ENCODE assay signal across 8 cellular contexts in the genomic region with DNA sequence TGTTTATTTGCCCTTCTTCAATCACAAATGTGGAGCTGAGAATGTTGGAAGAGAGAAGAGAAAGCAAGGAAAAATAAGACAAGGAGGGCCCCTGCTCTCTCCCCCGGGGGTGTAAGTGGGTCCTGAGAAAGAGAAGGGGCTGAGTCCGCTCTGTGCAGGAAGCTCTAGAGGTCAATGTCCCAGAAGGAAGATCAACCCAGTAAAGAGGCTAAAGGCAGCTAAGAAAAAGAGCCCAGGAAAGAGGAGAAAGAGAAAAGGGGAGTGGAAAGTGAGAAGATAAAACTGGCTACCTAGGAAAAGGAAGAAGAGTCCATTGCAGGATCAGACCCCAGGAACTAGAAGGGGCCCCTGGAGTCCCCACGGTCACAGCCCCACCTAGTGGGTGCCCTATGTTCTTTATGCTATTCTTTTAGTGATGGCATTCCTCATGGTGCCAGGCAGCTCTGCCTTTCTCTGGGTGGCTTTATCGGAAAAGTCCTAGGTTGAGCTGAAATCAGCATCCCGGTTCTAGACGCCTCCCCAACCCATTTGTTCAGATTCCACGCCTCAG.
A peak's percentile ranks its signal among the peaks of the same experiment; 100 is the strongest.
DNase-seq lines count a peak whose midpoint lies in the region; ATAC-seq and TF ChIP-seq lines count a peak whose summit lies in the region.

No MANE protein-coding gene starts in this region.

- no peaks in the 10 kb centered on the region for H3K27me3 ChIP-seq in BLaER1 treated with 17β-estradiol and CSF1 and Interleukin-3, amounts not matched to agents 10 nM and 100 nM
- H3K27me3 ChIP-seq in kidney epithelial cell (ENCODE audit: control insufficient read depth, insufficient read depth, low read length), result no peaks in the 10 kb centered on the region

- H3K4me3 ChIP-seq in BLaER1 treated with 17β-estradiol and CSF1 and Interleukin-3, amounts not matched to agents 10 nM and 100 nM, result no peak overlapping the region
- H3K4me3 ChIP-seq in cardiac fibroblast (replicated peaks in 1 of 2; ENCODE audit: low read depth in 2 of 2, low read length in 2 of 2), result peak overlapping the region in 1 of 2 donors; percentile 30
- H3K4me3 ChIP-seq in kidney epithelial cell (ENCODE audit: low read depth, low read length), result peak overlapping the region; percentile 0

- TF ChIP-seq CTCF in cardiac fibroblast (IDR thresholded peaks at IDR 0.05; ENCODE audit: low read depth, low read length) (peak; percentile 70), kidney epithelial cell (IDR thresholded peaks at IDR 0.05; ENCODE audit: insufficient read depth, low read length, poor library complexity, severe bottlenecking) (peak; percentile 65)

- ATAC-seq in GM21528 (IDR thresholded peaks at IDR 0.05; ENCODE audit: low FRiP score, unreplicated experiment) (peak; percentile 51), HG03520 (IDR thresholded peaks at IDR 0.05; ENCODE audit: unreplicated experiment) (no peak)

- H3K9me3 ChIP-seq in BLaER1 treated with 17β-estradiol and CSF1 and Interleukin-3, amounts not matched to agents 10 nM and 100 nM (replicated peaks in 1 of 11), result peaks cover 0 to 6% (median 0%) of the 10 kb centered on the region in 11 experiments; a peak in 4 of 22 replicates

- no peaks in the 10 kb centered on the region for H3K36me3 ChIP-seq in BLaER1 treated with 17β-estradiol and CSF1 and Interleukin-3, amounts not matched to agents 10 nM and 100 nM
- H3K36me3 ChIP-seq in kidney epithelial cell (ENCODE audit: control insufficient read depth, insufficient read depth, low read length), result no peaks in the 10 kb centered on the region

- H3K27ac ChIP-seq in BLaER1 treated with 17β-estradiol and CSF1 and Interleukin-3, amounts not matched to agents 10 nM and 100 nM, result peak overlapping the region in 5 of 11 experiments; percentile 1 to 49 (median 37); a peak in 6 of 22 replicates

- no peaks in the 10 kb centered on the region for H4K20me1 ChIP-seq in BLaER1 treated with 17β-estradiol and CSF1 and Interleukin-3, amounts not matched to agents 10 nM and 100 nM

- H3K4me2 ChIP-seq in BLaER1 treated with 17β-estradiol and CSF1 and Interleukin-3, amounts not matched to agents 10 nM and 100 nM, result peak overlapping the region; percentile 17 to 84 (median 53)

- H3K4me1 ChIP-seq in BLaER1 treated with 17β-estradiol and CSF1 and Interleukin-3, amounts not matched to agents 10 nM and 100 nM, result peaks cover 15 to 41% (median 21%) of the 10 kb centered on the region in 10 experiments

- H3K9ac ChIP-seq in BLaER1 treated with 17β-estradiol and CSF1 and Interleukin-3, amounts not matched to agents 10 nM and 100 nM, result no peak overlapping the region; a peak in 3 of 22 replicates

- DNase-seq in NCI-H2196 treated with DMSO at 0.1 percent for 48 hours (lab: John Stamatoyannopoulos, UW; ENCODE audit: unreplicated experiment) (peak; percentile 36), cardiac fibroblast (ENCODE audit: low read depth in 2 of 2) (peak; percentile 69 to 78), kidney epithelial cell (ENCODE audit: low read depth) (no peak), superior temporal gyrus (ENCODE audit: extremely low spot score) (peak; percentile 80)
- DNase-seq in activated CD8-positive, alpha-beta memory T cell treated with anti-CD3 and anti-CD28 coated beads for 24 hours, result no peak

Comparison
In these comparisons a context has a peak if more than half of its experiments do, and no peak if none do; other contexts are left out.
1. DNase-seq: peak in NCI-H2196 treated with DMSO at 0.1 percent for 48 hours (single experiment), cardiac fibroblast (2 of 2) and superior temporal gyrus (single experiment); none in kidney epithelial cell (single experiment) and activated CD8-positive, alpha-beta memory T cell treated with anti-CD3 and anti-CD28 coated beads for 24 hours (single experiment).